8 cellular contexts compared by ENCODE assay signal in genomic region chr2:1653137-1653789, GRCh38.
DNase-seq lines count a peak whose midpoint lies in the region; ATAC-seq, FAIRE-seq and TF ChIP-seq lines count a peak whose summit lies in the region.
"Had no signal": no experiment of that assay in that cellular context is flagged by ENCODE, and none has a peak within 500 bp of the region (broad histone marks: within the 10 kb centered on the region; RNA-seq: fewer than 3 reads in every experiment).

No MANE protein-coding gene starts in this region.

- no peak for FAIRE-seq in small intestine (lab: Jason Lieb, UNC)

- H3K9me3 ChIP-seq in mucosa of descending colon (no peaks in the 10 kb centered on the region), uterus (no peaks in the 10 kb centered on the region), small intestine (ENCODE audit: control insufficient read depth, low read depth) (no peaks in the 10 kb centered on the region)

- H3K27ac ChIP-seq in uterus = peak overlapping the region; percentile 76 to 84
- peak overlapping the region in 1 of 2 donors; percentile 59 for H3K27ac ChIP-seq in small intestine (ENCODE audit: low read depth in 1 of 2, low read length in 1 of 2)

- H3K36me3 ChIP-seq in mucosa of descending colon (ENCODE audit: low read depth) (no peaks in the 10 kb centered on the region), uterus (no peaks in the 10 kb centered on the region), small intestine (ENCODE audit: control insufficient read depth in 2 of 2, insufficient read depth in 2 of 2, low read length in 2 of 2) (peaks cover 0 to 3% of the 10 kb centered on the region in 2 donors)

- ATAC-seq in mucosa of descending colon = peak; percentile 14
- ATAC-seq in HG03469 (IDR thresholded peaks at IDR 0.05; ENCODE audit: unreplicated experiment) = no peak

- TF ChIP-seq CTCF in epithelial cell of proximal tubule (conservative IDR thresholded peaks at IDR 0.05; ENCODE audit: low read depth, low read length) (no peak), mucosa of descending colon (IDR thresholded peaks at IDR 0.05) (no peak), uterus (IDR thresholded peaks at IDR 0.05) (no peak)

- 63 to 86% (median 72%) methylated on average over 20 of the region's 20 CpGs for WGBS in small intestine, 3 donors

- intact Hi-C loops in mucosa of descending colon (cut with DNase I, micrococcal nuclease) = no loop called here
- intact Hi-C loops in uterus (cut with DNase I; ENCODE audit: low total_unique reads) = no loop called here

- H3K27me3 ChIP-seq in uterus (no peaks in the 10 kb centered on the region), small intestine (ENCODE audit: control insufficient read depth in 2 of 2, insufficient read depth in 2 of 2, low read length in 2 of 2) (no peaks in the 10 kb centered on the region)

- DNase-seq in epithelial cell of proximal tubule (ENCODE audit: low read depth) = peak; percentile 94
- DNase-seq in mucosa of descending colon = no peak
- peak; percentile 82 to 87 for DNase-seq in uterus
- DNase-seq in activated CD4-positive, alpha-beta T cell treated with anti-CD3 and anti-CD28 coated beads, Interleukin-2, amount 50 U/mL, for 1 hour = no peak
- no peak for DNase-seq in small intestine
- DNase-seq: activated CD4-positive, alpha-beta memory T cell treated with anti-CD3 and anti-CD28 coated beads for 36 hours had no signal

- H3K4me3 ChIP-seq in epithelial cell of proximal tubule (ENCODE audit: low read depth, low read length) (no peak overlapping the region), mucosa of descending colon (no peak overlapping the region), uterus (no peak overlapping the region), small intestine (ENCODE audit: low read depth in 1 of 2, low read length in 2 of 2) (no peak overlapping the region)

- no peak for TF ChIP-seq POLR2A in uterus (IDR thresholded peaks at IDR 0.05)

- H3K4me1 ChIP-seq in mucosa of descending colon (ENCODE audit: low read depth) (peaks cover 7% of the 10 kb centered on the region), uterus (peaks cover 0 to 24% of the 10 kb centered on the region in 2 donors), small intestine (ENCODE audit: control insufficient read depth in 2 of 2, insufficient read depth in 1 of 2, low read depth in 1 of 2, low read length in 1 of 2) (no peaks in the 10 kb centered on the region)

TF ChIP-seq in PFSK-1, 5 proteins besides CTCF, POLR2A, EP300 and RAD21:
- TF ChIP-seq POLR2AphosphoS5 (IDR thresholded peaks at IDR 0.05; ENCODE audit: low read depth, low read length) = peak; percentile 58
- no peak for TF ChIP-seq TAF1 (IDR thresholded peaks at IDR 0.05; ENCODE audit: borderline replicate concordance, insufficient read depth, low read length)

Comparison
In these comparisons a context has a peak if more than half of its experiments do, and no peak if none do; other contexts are left out.
1. DNase-seq: peak in epithelial cell of proximal tubule (single experiment) and uterus (2 of 2); none in mucosa of descending colon (0 of 3), activated CD4-positive, alpha-beta T cell treated with anti-CD3 and anti-CD28 coated beads, Interleukin-2, amount 50 U/mL, for 1 hour (single experiment) and small intestine (single experiment).